8 cellular contexts compared by ENCODE assay signal in the genomic region with DNA sequence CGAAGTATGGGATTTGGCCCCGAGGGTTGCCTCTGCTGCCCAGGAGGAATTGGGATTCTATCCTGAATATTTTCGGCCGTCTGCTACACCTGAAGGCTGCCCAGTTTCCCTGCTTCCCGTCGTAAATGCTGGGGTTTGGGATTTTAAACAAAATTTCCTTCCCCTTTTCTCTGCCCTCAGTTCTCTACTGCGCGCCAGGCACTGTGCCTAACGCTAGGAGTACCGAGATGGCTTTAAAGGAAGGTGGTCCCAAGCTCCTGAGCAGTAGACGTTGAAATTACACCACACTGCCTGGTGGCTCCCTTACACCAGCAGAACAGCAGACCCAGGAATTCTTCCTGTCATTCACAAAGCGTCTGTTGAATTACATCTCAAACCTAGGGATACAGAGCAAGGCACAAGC. TPM values are rescaled to one million over a fixed set of nuclear protein-coding genes. Genes with fewer than 3 reads are reported as not detected.
DNase-seq lines count a peak whose midpoint lies in the region; ATAC-seq and TF ChIP-seq lines count a peak whose summit lies in the region.

No MANE protein-coding gene starts in this region.

- no peaks in the 10 kb centered on the region for H3K9me3 Mint-ChIP-seq in activated CD4-positive, alpha-beta T cell treated with anti-CD3 and anti-CD28 coated beads, Interleukin-2, amount 10 ng/mL, durations not matched to agents 24 days and 14 days
- no peaks in the 10 kb centered on the region for H3K9me3 Mint-ChIP-seq in effector memory CD8-positive, alpha-beta T cell
- H3K9me3 Mint-ChIP-seq in naive thymus-derived CD4-positive, alpha-beta T cell = peaks cover 0 to 4% (median 0%) of the 10 kb centered on the region in 11 donors

- H3K27ac ChIP-seq in RWPE1 = peak overlapping the region; percentile 77
- peak overlapping the region; percentile 78 for H3K27ac ChIP-seq in naive thymus-derived CD4-positive, alpha-beta T cell (ENCODE audit: low read depth, low read length)

- POLR2A ChIA-PET in RWPE1 (lab: Yijun Ruan, JAX; ENCODE audit: low non-redundant PET) = no interaction called here
- POLR2A ChIA-PET in naive thymus-derived CD4-positive, alpha-beta T cell (lab: Charles Lee) = interaction anchor here (0.7 to 1.5 kb wide), 2 partner anchors 27 to 1456 kb away, joined by 3 read pairs; no protein-coding TSS in a partner anchor

- no peaks in the 10 kb centered on the region for H3K9me3 ChIP-seq in naive thymus-derived CD4-positive, alpha-beta T cell (ENCODE audit: control insufficient read depth in 2 of 3, low read length in 3 of 3)

- H3K4me1 Mint-ChIP-seq in activated CD4-positive, alpha-beta T cell treated with anti-CD3 and anti-CD28 coated beads, Interleukin-2, amount 10 ng/mL, durations not matched to agents 24 days and 14 days = peaks cover 26% of the 10 kb centered on the region
- H3K4me1 Mint-ChIP-seq in effector memory CD8-positive, alpha-beta T cell (ENCODE audit: low read depth in 2 of 2) = peaks cover 20 to 25% of the 10 kb centered on the region in 2 donors
- peaks cover 19 to 50% (median 35%) of the 10 kb centered on the region in 7 donors for H3K4me1 Mint-ChIP-seq in naive thymus-derived CD4-positive, alpha-beta T cell

- in situ Hi-C loops in G401 (cut with HindIII; ENCODE audit: low sequenced_read_pairs) = no loop called here

- peak overlapping the region; percentile 88 for H3K27ac Mint-ChIP-seq in activated CD4-positive, alpha-beta T cell treated with anti-CD3 and anti-CD28 coated beads, Interleukin-2, amount 10 ng/mL, durations not matched to agents 24 days and 14 days
- H3K27ac Mint-ChIP-seq in effector memory CD8-positive, alpha-beta T cell = peak overlapping the region; percentile 89 to 91
- H3K27ac Mint-ChIP-seq in naive thymus-derived CD4-positive, alpha-beta T cell = peak overlapping the region; percentile 85 to 96 (median 91)

- peaks cover 21% of the 10 kb centered on the region in 2 donors for H3K4me1 ChIP-seq in naive thymus-derived CD4-positive, alpha-beta T cell (ENCODE audit: control insufficient read depth in 2 of 2, insufficient read depth in 2 of 2, low read length in 2 of 2)

- peak overlapping the region; percentile 93 for H3K4me3 Mint-ChIP-seq in activated CD4-positive, alpha-beta T cell treated with anti-CD3 and anti-CD28 coated beads, Interleukin-2, amount 10 ng/mL, durations not matched to agents 24 days and 14 days
- peak overlapping the region; percentile 84 to 89 for H3K4me3 Mint-ChIP-seq in effector memory CD8-positive, alpha-beta T cell
- peak overlapping the region; percentile 85 to 93 (median 90) for H3K4me3 Mint-ChIP-seq in naive thymus-derived CD4-positive, alpha-beta T cell

- CTCF ChIA-PET in RWPE1 (lab: Yijun Ruan, JAX) = no interaction called here
- CTCF ChIA-PET in naive thymus-derived CD4-positive, alpha-beta T cell (lab: Charles Lee) = no interaction called here

- no peak for DNase-seq in activated CD4-positive, alpha-beta T cell treated with anti-CD3 and anti-CD28 coated beads, Interleukin-2, amount 10 ng/mL, durations not matched to agents 24 days and 14 days
- DNase-seq in activated CD4-positive, alpha-beta T cell treated with anti-CD3 and anti-CD28 coated beads for 48 hours = no peak
- DNase-seq in RWPE1 (ENCODE audit: low spot score) (no peak), G401 (ENCODE audit: low spot score) (no peak)
- DNase-seq in effector memory CD8-positive, alpha-beta T cell = no peak
- no peak for DNase-seq in naive thymus-derived CD4-positive, alpha-beta T cell

- no peaks in the 10 kb centered on the region for H3K27me3 ChIP-seq in naive thymus-derived CD4-positive, alpha-beta T cell (ENCODE audit: control insufficient read depth in 2 of 2, insufficient read depth in 2 of 2, low read length in 2 of 2)

- H3K4me3 ChIP-seq in naive thymus-derived CD4-positive, alpha-beta T cell (ENCODE audit: low read length) = peak overlapping the region; percentile 83

- intact Hi-C loops in activated CD4-positive, alpha-beta T cell treated with anti-CD3 and anti-CD28 coated beads, Interleukin-2, amount 10 ng/mL, durations not matched to agents 24 days and 14 days (cut with micrococcal nuclease) = loop anchor here (1.0 to 10.0 kb wide), 6 partner anchors 76 to 871 kb away; a partner anchor contains a TSS
- intact Hi-C loops in naive thymus-derived CD4-positive, alpha-beta T cell (cut with micrococcal nuclease) = loop anchor here (1.0 to 10.0 kb wide), 27 partner anchors 76 to 1811 kb away; a partner anchor contains a TSS

- no peak for TF ChIP-seq CTCF in RWPE1 (conservative IDR thresholded peaks at IDR 0.05; ENCODE audit: low read depth)

- H3K36me3 Mint-ChIP-seq in activated CD4-positive, alpha-beta T cell treated with anti-CD3 and anti-CD28 coated beads, Interleukin-2, amount 10 ng/mL, durations not matched to agents 24 days and 14 days (ENCODE audit: low read depth) = peaks cover 15% of the 10 kb centered on the region
- peaks cover 37% of the 10 kb centered on the region for H3K36me3 Mint-ChIP-seq in effector memory CD8-positive, alpha-beta T cell (ENCODE audit: insufficient read depth)
- H3K36me3 Mint-ChIP-seq in naive thymus-derived CD4-positive, alpha-beta T cell = peaks cover 0 to 12% (median 3%) of the 10 kb centered on the region in 5 donors

- ATAC-seq in effector memory CD8-positive, alpha-beta T cell (replicated peaks) = no peak
- ATAC-seq in naive thymus-derived CD4-positive, alpha-beta T cell = no peak
- ATAC-seq in GM18867 (IDR thresholded peaks at IDR 0.05; ENCODE audit: unreplicated experiment) = no peak
- no peak for ATAC-seq in HG03175 (IDR thresholded peaks at IDR 0.05; ENCODE audit: unreplicated experiment)

- H3K36me3 ChIP-seq in naive thymus-derived CD4-positive, alpha-beta T cell (ENCODE audit: control insufficient read depth in 2 of 3, insufficient read depth in 3 of 3, low read length in 3 of 3) = peaks cover 0 to 6% (median 5%) of the 10 kb centered on the region in 3 experiments

- H3K27me3 Mint-ChIP-seq in activated CD4-positive, alpha-beta T cell treated with anti-CD3 and anti-CD28 coated beads, Interleukin-2, amount 10 ng/mL, durations not matched to agents 24 days and 14 days = peaks cover 7% of the 10 kb centered on the region
- no peaks in the 10 kb centered on the region for H3K27me3 Mint-ChIP-seq in effector memory CD8-positive, alpha-beta T cell
- H3K27me3 Mint-ChIP-seq in naive thymus-derived CD4-positive, alpha-beta T cell = peaks cover 0 to 8% (median 0%) of the 10 kb centered on the region in 5 donors

RNA-seq across cellular contexts. Expression of a gene that starts 0.6 kb away (rescaled TPM):
- total RNA-seq in activated CD4-positive, alpha-beta T cell treated with anti-CD3 and anti-CD28 coated beads, Interleukin-2, amount 10 ng/mL, durations not matched to agents 24 days and 14 days = 30.2 and 31.1 TPM in 2 replicates
- total RNA-seq in naive thymus-derived CD4-positive, alpha-beta T cell = 10 to 100 TPM; 32.4 to 41.3 (median 36.4) TPM
- 10 to 100 TPM; 16.5 to 28.5 TPM for polyA plus RNA-seq in naive thymus-derived CD4-positive, alpha-beta T cell
- 37.7 and 51.7 TPM in 2 replicates for total RNA-seq in G401 (2014; rRNA removed; shearing (Covaris generic))

RNA-seq across cellular contexts. Expression of a gene that starts 13.0 kb away (rescaled TPM):
- not detected in 2 replicates for total RNA-seq in activated CD4-positive, alpha-beta T cell treated with anti-CD3 and anti-CD28 coated beads, Interleukin-2, amount 10 ng/mL, durations not matched to agents 24 days and 14 days
- total RNA-seq in naive thymus-derived CD4-positive, alpha-beta T cell = not detected
- not detected for polyA plus RNA-seq in naive thymus-derived CD4-positive, alpha-beta T cell
- not detected in 2 replicates for total RNA-seq in G401 (2014; rRNA removed; shearing (Covaris generic))
